ENCODE assay signal across 8 cellular contexts in the genomic region with DNA sequence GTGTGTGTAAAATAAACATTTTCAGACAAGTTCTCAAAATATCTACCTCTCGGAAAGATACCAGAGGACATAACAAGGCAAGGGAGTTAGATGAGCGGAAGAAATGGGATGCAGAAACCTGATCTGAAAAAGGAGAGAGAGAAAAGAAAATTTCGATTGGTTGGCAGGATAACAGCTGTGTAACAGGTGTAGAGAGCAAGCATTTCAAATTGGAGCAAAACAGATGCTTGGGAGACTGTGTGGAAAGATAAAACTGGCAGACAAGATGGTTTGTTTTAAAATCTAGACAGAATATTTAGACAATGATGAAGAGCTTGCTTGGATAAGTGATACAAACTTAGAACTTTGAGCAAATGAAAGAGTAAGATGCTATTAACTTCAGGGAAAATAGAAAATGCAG. TPM values are rescaled to one million over a fixed set of nuclear protein-coding genes. Genes with fewer than 3 reads are reported as not detected.
"Had no signal": no experiment of that assay in that cellular context is flagged by ENCODE, and none has a peak within 500 bp of the region (broad histone marks: within the 10 kb centered on the region; RNA-seq: fewer than 3 reads in every experiment).

No MANE protein-coding gene starts in this region.

- H3K4me2 ChIP-seq: GM23338 had no signal

- DNase-seq: H9, HCEC 1CT, KBM-7 had no signal

- H3K4me3 ChIP-seq: GM23338 had no signal

- H3K27ac ChIP-seq: HL-60 had no signal

- H2AFZ ChIP-seq: GM23338 had no signal

- ATAC-seq: GM23338, HepG2 had no signal

RNA-seq across cellular contexts. Expression of a gene that starts 20.2 kb away (rescaled TPM):
- total RNA-seq: HT1080 had no signal
- polyA plus RNA-seq: IgD-negative memory B cell had no signal
